Comparison of ENCODE assay signal across 18 cellular contexts in the genomic region with DNA sequence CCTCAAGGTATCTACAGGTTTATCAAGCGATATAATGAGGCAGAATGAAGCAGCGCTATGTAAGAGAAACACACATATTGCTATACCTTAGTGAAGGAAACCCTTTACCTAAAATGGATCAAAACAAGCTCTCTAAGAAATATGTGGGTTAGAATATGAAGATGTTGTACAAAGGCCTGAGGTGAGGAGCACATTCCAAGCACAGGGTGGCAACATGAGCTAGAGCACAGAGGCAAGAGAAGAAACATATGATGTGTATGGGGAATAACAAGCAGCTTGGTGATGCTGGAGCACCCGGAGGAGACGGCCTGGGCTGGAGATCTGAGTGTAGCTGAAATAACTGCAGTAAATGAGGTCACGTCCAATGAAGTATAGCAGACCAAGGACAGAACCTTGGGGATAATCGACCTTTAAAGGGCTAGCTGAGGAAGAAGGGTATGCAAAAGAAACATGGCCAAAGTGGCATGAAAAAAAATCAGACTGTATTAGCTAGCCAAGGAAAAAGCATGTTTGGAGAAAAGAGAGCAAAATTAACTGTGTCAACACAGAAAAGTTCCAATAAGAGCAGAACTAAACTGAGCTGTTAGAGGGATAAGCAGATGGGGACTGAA. TPM values are rescaled to one million over a fixed set of nuclear protein-coding genes. Genes with fewer than 3 reads are reported as not detected.
DNase-seq lines count a peak whose midpoint lies in the region; TF ChIP-seq lines count a peak whose summit lies in the region.
"Had no signal": no experiment of that assay in that cellular context is flagged by ENCODE, and none has a peak within 500 bp of the region (broad histone marks: within the 10 kb centered on the region; RNA-seq: fewer than 3 reads in every experiment).

No MANE protein-coding gene starts in this region.

- H3K79me2 ChIP-seq in mammary epithelial cell (ENCODE audit: insufficient read depth, low read length) (no peaks in the 10 kb centered on the region), hepatocyte (no peaks in the 10 kb centered on the region), MM.1S (ENCODE audit: low read length) (no peaks in the 10 kb centered on the region)

- H3K4me3 ChIP-seq in mammary epithelial cell (replicated peaks in 1 of 3; ENCODE audit: insufficient read depth in 1 of 3, low read depth in 2 of 3, low read length in 3 of 3), result no peak overlapping the region
- H3K4me3 ChIP-seq in hepatocyte, result no peak overlapping the region
- no peak overlapping the region for H3K4me3 ChIP-seq in MM.1S (ENCODE audit: low read length)
- H3K4me3 ChIP-seq: SJSA1 had no signal

- intact Hi-C loops in mammary epithelial cell (cut with micrococcal nuclease), result loop anchor here (10.0 kb wide), 1 partner anchor 75 kb away; no protein-coding TSS in a partner anchor

- dilution Hi-C loops in mammary epithelial cell (cut with HindIII; ENCODE audit: low sequenced_read_pairs), result no loop called here

- WGBS in mammary epithelial cell (ENCODE audit: low coverage, missing lambda C conversion rate), result 96% methylated on average over 5 of the region's 6 CpGs
- 96% methylated on average over 6 of the region's 6 CpGs for WGBS in hepatocyte (ENCODE audit: low lambda C conversion rate, missing lambda C conversion rate)

- H4K20me1 ChIP-seq in mammary epithelial cell (ENCODE audit: insufficient read depth, low read length) (no peaks in the 10 kb centered on the region), hepatocyte (ENCODE audit: insufficient read depth, poor library complexity, severe bottlenecking) (no peaks in the 10 kb centered on the region), MM.1S (ENCODE audit: insufficient read depth, low read length) (no peaks in the 10 kb centered on the region)

- in situ Hi-C loops in T47D (cut with HindIII; ENCODE audit: low pct_unique_long_range_greater_than_20kb, low sequenced_read_pairs) (no loop called here), mammary epithelial cell (cut with MboI; ENCODE audit: low sequenced_read_pairs in 2 of 2) (no loop called here)

- H3F3A ChIP-seq in MM.1S (ENCODE audit: insufficient read depth, low read length), result no peaks in the 10 kb centered on the region

- H3K4me1 ChIP-seq in mammary epithelial cell (ENCODE audit: insufficient read depth, low read length) (no peaks in the 10 kb centered on the region), hepatocyte (ENCODE audit: insufficient read depth) (peaks cover 32% of the 10 kb centered on the region), MM.1S (ENCODE audit: low read length) (no peaks in the 10 kb centered on the region)
- H3K4me1 ChIP-seq: SJSA1 had no signal

- H2AFZ ChIP-seq in mammary epithelial cell (ENCODE audit: low read depth, low read length) (no peak overlapping the region), hepatocyte (no peak overlapping the region), MM.1S (ENCODE audit: low read length) (no peak overlapping the region)

- BruUV-seq in mammary epithelial cell (replicated peaks; lab: Mats Ljungman, UMichigan), result no TSS peak

- no peak overlapping the region for H3K9ac ChIP-seq in mammary epithelial cell (ENCODE audit: insufficient read depth, low read length)
- H3K9ac ChIP-seq in MM.1S (ENCODE audit: low read length), result no peak overlapping the region

- POLR2A ChIA-PET in RWPE1 (lab: Yijun Ruan, JAX; ENCODE audit: low non-redundant PET), result no interaction called here

- H3K27ac ChIP-seq in mammary epithelial cell (ENCODE audit: insufficient read depth, low read depth, low read length) (no peak overlapping the region), hepatocyte (peak overlapping the region; percentile 84), RWPE1 (no peak overlapping the region), MM.1S (ENCODE audit: low read length) (no peak overlapping the region)
- H3K27ac ChIP-seq: C4-2B, SJSA1 had no signal

- H3K27me3 ChIP-seq in mammary epithelial cell (ENCODE audit: insufficient read depth, low read length) (no peaks in the 10 kb centered on the region), hepatocyte (no peaks in the 10 kb centered on the region), MM.1S (replicated peaks; ENCODE audit: insufficient read depth, low read length) (no peaks in the 10 kb centered on the region)
- H3K27me3 ChIP-seq: SJSA1 had no signal

- DNase-seq in T47D (ENCODE audit: low read depth in 1 of 2, low spot score in 1 of 2) (peak; percentile 13 to 43), mammary epithelial cell (no peak), amniotic epithelial cell (ENCODE audit: low read depth) (peak; percentile 13), hepatocyte (ENCODE audit: low spot score) (peak; percentile 15), RWPE1 (ENCODE audit: low spot score) (no peak), RKO (ENCODE audit: low spot score) (no peak), MM.1S (no peak), NCI-H524 (lab: John Stamatoyannopoulos, UW) (no peak)
- DNase-seq: DMS 273 treated with DMSO at 0.1 percent for 48 hours, H9, NCI-H1436, NCI-H2029, NCI-H2171 treated with DMSO at 0.1 percent for 48 hours, NCI-H774 had no signal

- H3K4me2 ChIP-seq in mammary epithelial cell (ENCODE audit: insufficient read depth, low read depth, low read length) (no peak overlapping the region), hepatocyte (no peak overlapping the region), MM.1S (ENCODE audit: low read depth, low read length) (no peak overlapping the region)

- peak in 1 of 2 donors; percentile 9 for TF ChIP-seq CTCF in mammary epithelial cell (conservative IDR thresholded peaks at IDR 0.05 in 1 of 2, IDR thresholded peaks at IDR 0.05 in 1 of 2; ENCODE audit: extremely low read depth in 1 of 2, insufficient read depth in 1 of 2, low read depth in 1 of 2, low read length in 2 of 2)
- TF ChIP-seq CTCF in hepatocyte (IDR thresholded peaks at IDR 0.05; ENCODE audit: poor library complexity), result no peak
- TF ChIP-seq CTCF in RWPE1 (conservative IDR thresholded peaks at IDR 0.05; ENCODE audit: low read depth), result no peak
- TF ChIP-seq CTCF in MM.1S (IDR thresholded peaks at IDR 0.05; ENCODE audit: low read length), result no peak

- H3K36me3 ChIP-seq in mammary epithelial cell (ENCODE audit: insufficient read depth, low read length), result peaks cover 24% of the 10 kb centered on the region
- peaks cover 5% of the 10 kb centered on the region for H3K36me3 ChIP-seq in hepatocyte (replicated peaks; ENCODE audit: insufficient read depth, low read depth)
- H3K36me3 ChIP-seq in MM.1S (replicated peaks; ENCODE audit: insufficient read depth, low read length), result no peaks in the 10 kb centered on the region

- no peaks in the 10 kb centered on the region for H3K9me3 ChIP-seq in mammary epithelial cell (replicated peaks; ENCODE audit: insufficient read depth, low read length)
- H3K9me3 ChIP-seq in hepatocyte (ENCODE audit: low read depth), result no peaks in the 10 kb centered on the region
- H3K9me3 ChIP-seq in MM.1S (replicated peaks; ENCODE audit: insufficient read depth, low read length), result no peaks in the 10 kb centered on the region
- H3K9me3 ChIP-seq: SJSA1 had no signal

- H3K9me2 ChIP-seq in hepatocyte (replicated peaks; ENCODE audit: insufficient read depth) (no peaks in the 10 kb centered on the region), MM.1S (replicated peaks; ENCODE audit: insufficient read depth, low read length) (no peaks in the 10 kb centered on the region)

- CTCF ChIA-PET in mammary epithelial cell (lab: Charles Lee; ENCODE audit: low non-redundant PET) (interaction anchor here (0.6 kb wide), 1 partner anchor 136 kb away, joined by 3 read pairs; no protein-coding TSS in a partner anchor), RWPE1 (lab: Yijun Ruan, JAX) (interaction anchor here (0.9 to 1.1 kb wide), 2 partner anchors 18 to 38 kb away, joined by 3 to 5 read pairs; no protein-coding TSS in a partner anchor)

RNA-seq across cellular contexts. Expression of a gene that starts 44.0 kb away (rescaled TPM):
- total RNA-seq in mammary epithelial cell (10 to 100 TPM in 1 of 2 donors, 1 to 10 TPM in 1; 7.3 to 13.2 TPM), hepatocyte (35.5 and 37.7 TPM in 2 replicates)
- polyA plus RNA-seq in mammary epithelial cell (6.2 TPM), hepatocyte (42.5 and 52.7 TPM in 2 replicates)
- 18.9 TPM for polyA minus RNA-seq in mammary epithelial cell
- total RNA-seq: A172, NCI-H460, SJSA1 had no signal

RNA-seq across cellular contexts. Expression of a gene that starts 54.5 kb away (rescaled TPM):
- total RNA-seq in mammary epithelial cell (10 to 100 TPM; 11.0 to 16.8 TPM), hepatocyte (15.0 and 17.5 TPM in 2 replicates)
- polyA plus RNA-seq in mammary epithelial cell (6.5 TPM), hepatocyte (4.5 and 7.4 TPM in 2 replicates)
- polyA minus RNA-seq in mammary epithelial cell, result 19.8 TPM

Comparison
In these comparisons a context has a peak if more than half of its experiments do, and no peak if none do; other contexts are left out.
1. DNase-seq: peak in T47D (2 of 2), amniotic epithelial cell (single experiment) and hepatocyte (single experiment); none in mammary epithelial cell (single experiment), RWPE1 (single experiment), RKO (single experiment), MM.1S (single experiment) and NCI-H524 (0 of 2).